Comparison of ENCODE assay signal across 15 cellular contexts in genomic region chr19:54435551-54436016, GRCh38. TPM values are rescaled to one million over a fixed set of nuclear protein-coding genes. Genes with fewer than 3 reads are reported as not detected.
DNase-seq lines count a peak whose midpoint lies in the region; TF ChIP-seq lines count a peak whose summit lies in the region.
"Had no signal": no experiment of that assay in that cellular context is flagged by ENCODE, and none has a peak within 500 bp of the region (broad histone marks: within the 10 kb centered on the region; RNA-seq: fewer than 3 reads in every experiment).

No MANE protein-coding gene starts in this region.

- no peak overlapping the region for H3K4me2 ChIP-seq in osteoblast (ENCODE audit: insufficient read depth, low read length)

- peaks cover 32% of the 10 kb centered on the region for H4K20me1 ChIP-seq in osteoblast (ENCODE audit: insufficient read depth, low read length)

- H3K4me1 ChIP-seq in ectodermal cell (ENCODE audit: control insufficient read depth, insufficient read depth, low read length) (peaks cover 35% of the 10 kb centered on the region), osteoblast (ENCODE audit: insufficient read depth, low read length) (no peaks in the 10 kb centered on the region)

- peaks cover 4% of the 10 kb centered on the region for H3K79me2 ChIP-seq in osteoblast (ENCODE audit: insufficient read depth, low read length)

- H3K36me3 ChIP-seq in H7 (replicated peaks; ENCODE audit: control insufficient read depth, insufficient read depth, low read length) (no peaks in the 10 kb centered on the region; the same call in 1 of the 2 replicates), ectodermal cell (ENCODE audit: control insufficient read depth, insufficient read depth, low read length) (peaks cover 4% of the 10 kb centered on the region), osteoblast (ENCODE audit: insufficient read depth, low read length) (no peaks in the 10 kb centered on the region)

- no peak for TF ChIP-seq CTCF in osteoblast (IDR thresholded peaks at IDR 0.05; ENCODE audit: extremely low read depth, low read depth, low read length)

- H3K27me3 ChIP-seq in H7 (ENCODE audit: control insufficient read depth, insufficient read depth, low read length) (peaks cover 2% of the 10 kb centered on the region; the same call in 1 of the 2 replicates), ectodermal cell (ENCODE audit: control insufficient read depth, insufficient read depth, low read length, poor library complexity, severe bottlenecking) (no peaks in the 10 kb centered on the region), osteoblast (ENCODE audit: insufficient read depth, low read length) (peaks cover 3% of the 10 kb centered on the region)
- H3K27me3 ChIP-seq: brain microvascular endothelial cell had no signal

- H3K27ac ChIP-seq in ectodermal cell (ENCODE audit: insufficient read depth, low read depth, low read length, poor library complexity, severe bottlenecking) (peak overlapping the region; percentile 32), osteoblast (ENCODE audit: low read depth, low read length) (no peak overlapping the region)
- H3K27ac ChIP-seq: brain microvascular endothelial cell had no signal

- no peak overlapping the region for H2AFZ ChIP-seq in osteoblast (ENCODE audit: low read length)

- H3K9me3 ChIP-seq in ectodermal cell (ENCODE audit: control insufficient read depth, low read length) (no peaks in the 10 kb centered on the region), osteoblast (ENCODE audit: low read depth, low read length) (no peaks in the 10 kb centered on the region)
- H3K9me3 ChIP-seq: mucosa of descending colon had no signal

- DNase-seq in H7 (peak; percentile 73), osteoblast (ENCODE audit: insufficient read length, low spot score, missing footprints) (peak; percentile 67), EL (no peak), AG08396 (ENCODE audit: low spot score) (no peak)
- no peak for DNase-seq in activated CD8-positive, alpha-beta memory T cell treated with anti-CD3 and anti-CD28 coated beads, Interleukin-2, amount 50 U/mL, for 4 hours
- DNase-seq: activated naive CD8-positive, alpha-beta T cell treated with anti-CD3 and anti-CD28 coated beads, Interleukin-2, amount 10 ng/mL, durations not matched to agents 7 days and 5 days; brain microvascular endothelial cell; CD8-positive, alpha-beta T cell; dermis blood vessel endothelial cell; erythroblast had no signal

- WGBS in ectodermal cell, 2 experiments: 47 to 49% methylated on average over 16 of the region's 16 CpGs

- H3K4me3 ChIP-seq in H7 (ENCODE audit: insufficient read depth, low read depth, low read length) (peak overlapping the region; percentile 16; the same call in 1 of the 2 replicates), ectodermal cell (ENCODE audit: insufficient read depth, low read depth, low read length) (no peak overlapping the region), osteoblast (ENCODE audit: insufficient read depth, low read length) (no peak overlapping the region)
- H3K4me3 ChIP-seq: mucosa of descending colon had no signal

RNA-seq across cellular contexts. Expression of gene LENG8, which starts 13.4 kb away (rescaled TPM):
- total RNA-seq in H7 (2014; rRNA removed; shearing (Covaris generic)): 25.3 and 30.7 TPM in 2 replicates
- polyA plus RNA-seq in ectodermal cell (2013, experiment 1 of 4): 199 TPM
- polyA plus RNA-seq in ectodermal cell (2013, experiment 2 of 4): 172 TPM
- polyA plus RNA-seq in ectodermal cell (2013, experiment 3 of 4): 134 TPM
- polyA plus RNA-seq in ectodermal cell (2013, experiment 4 of 4): 165 TPM
- 40.7 and 42.3 TPM in 2 replicates for total RNA-seq in osteoblast

RNA-seq across cellular contexts. Expression of gene TTYH1, which starts 20.3 kb away (rescaled TPM):
- total RNA-seq in H7 (2014; rRNA removed; shearing (Covaris generic)): 13.4 and 17.7 TPM in 2 replicates
- polyA plus RNA-seq in ectodermal cell (2013, experiment 1 of 4): 111 TPM
- polyA plus RNA-seq in ectodermal cell (2013, experiment 2 of 4): 115 TPM
- polyA plus RNA-seq in ectodermal cell (2013, experiment 3 of 4): 134 TPM
- polyA plus RNA-seq in ectodermal cell (2013, experiment 4 of 4): 140 TPM
- total RNA-seq in osteoblast: not detected in 2 replicates
- total RNA-seq: CD8-positive, alpha-beta T cell; dermis blood vessel endothelial cell; NCI-H460 had no signal
- polyA plus RNA-seq: AG04450 had no signal

RNA-seq across cellular contexts. Expression of gene LENG9, which starts 28.0 kb away (rescaled TPM):
- total RNA-seq in H7 (2014; rRNA removed; shearing (Covaris generic)): 3.5 and 7.9 TPM in 2 replicates
- polyA plus RNA-seq in ectodermal cell (2013, experiment 1 of 4): 0.96 TPM
- 0.84 TPM for polyA plus RNA-seq in ectodermal cell (2013, experiment 2 of 4)
- polyA plus RNA-seq in ectodermal cell (2013, experiment 3 of 4): 0.69 TPM
- polyA plus RNA-seq in ectodermal cell (2013, experiment 4 of 4): 1.1 TPM
- 14.4 and 21.4 TPM in 2 replicates for total RNA-seq in osteoblast

RNA-seq across cellular contexts. Expression of gene CDC42EP5, which starts 37.5 kb away (rescaled TPM):
- 0.70 and 4.3 TPM in 2 replicates for total RNA-seq in H7 (2014; rRNA removed; shearing (Covaris generic))
- 3.6 TPM for polyA plus RNA-seq in ectodermal cell (2013, experiment 1 of 4)
- 2.6 TPM for polyA plus RNA-seq in ectodermal cell (2013, experiment 2 of 4)
- 5.3 TPM for polyA plus RNA-seq in ectodermal cell (2013, experiment 3 of 4)
- 4.1 TPM for polyA plus RNA-seq in ectodermal cell (2013, experiment 4 of 4)
- total RNA-seq in osteoblast: 18.8 and 20.3 TPM in 2 replicates
- total RNA-seq: activated naive CD8-positive, alpha-beta T cell treated with anti-CD3 and anti-CD28 coated beads, Interleukin-2, amount 10 ng/mL, durations not matched to agents 7 days and 5 days; activated T-helper 1 cell treated with anti-CD3 and anti-CD28 coated beads, Interleukin-12 subunit alpha, Interleukin-12 subunit beta, Interleukin-2, Interleukin-4 antibody, amounts not matched to agents 30 ng/mL and 10 ng/mL and 1 ng/mL, durations not matched to agents 14 hours and 24 hours and 36 hours; CD8-positive, alpha-beta T cell had no signal

Comparison
In these comparisons a context has a peak if more than half of its experiments do, and no peak if none do; other contexts are left out.
1. DNase-seq: peak in H7 (single experiment) and osteoblast (single experiment); none in EL (single experiment), activated CD8-positive, alpha-beta memory T cell treated with anti-CD3 and anti-CD28 coated beads, Interleukin-2, amount 50 U/mL, for 4 hours (single experiment) and AG08396 (single experiment).
2. RNA of gene TTYH1, which starts 20.3 kb away (total RNA-seq): 13.4 to 17.7 TPM in H7; not detected in osteoblast; every median in the first group is over 10 times any median in the second.